24 cellular contexts compared by ENCODE assay signal in the genomic region with DNA sequence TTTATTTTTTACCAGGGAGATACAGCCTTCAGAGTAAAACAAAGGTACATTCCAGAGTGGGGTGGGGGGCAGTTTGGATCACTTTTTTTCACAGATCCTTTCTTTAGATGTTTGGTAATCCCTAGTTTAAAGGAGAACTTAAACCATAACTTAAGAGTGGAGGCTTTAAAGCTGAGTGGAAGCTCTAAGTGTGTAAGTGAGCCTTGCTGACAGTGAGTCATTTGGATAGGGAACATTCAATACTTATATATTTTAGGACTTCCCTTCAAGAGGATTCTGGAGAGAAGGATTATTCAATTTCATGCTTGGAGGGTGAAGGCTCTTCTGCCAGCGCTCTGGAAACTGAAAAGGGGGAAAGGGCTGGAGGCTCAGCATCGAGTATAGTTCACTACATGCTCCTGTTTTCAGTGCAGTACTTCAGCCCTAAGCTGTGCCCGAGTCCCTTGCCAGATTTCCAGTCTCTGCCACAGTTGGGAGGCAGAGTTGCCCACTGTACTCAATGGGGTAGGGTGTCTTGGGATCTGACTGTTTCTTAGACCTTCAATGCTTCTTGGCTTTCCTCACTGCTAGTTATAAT. TPM values are rescaled to one million over a fixed set of nuclear protein-coding genes. Genes with fewer than 3 reads are reported as not detected.
A peak's percentile ranks its signal among the peaks of the same experiment; 100 is the strongest.
DNase-seq lines count a peak whose midpoint lies in the region; ATAC-seq, FAIRE-seq and TF ChIP-seq lines count a peak whose summit lies in the region.
"Had no signal": no experiment of that assay in that cellular context is flagged by ENCODE, and none has a peak within 500 bp of the region (broad histone marks: within the 10 kb centered on the region; RNA-seq: fewer than 3 reads in every experiment).

No MANE protein-coding gene starts in this region.

- H3K4me3 ChIP-seq in SJCRH30 (no peak overlapping the region), gastrocnemius medialis (no peak overlapping the region)
- H3K4me3 ChIP-seq: A549, SK-N-MC had no signal

- H3K27ac ChIP-seq in SJCRH30 (peak overlapping the region; percentile 84), gastrocnemius medialis (peak overlapping the region; percentile 59 to 99 (median 97))
- H3K27ac ChIP-seq: A549, SK-N-MC had no signal

- DNase-seq in HFFc6: no peak
- DNase-seq in SJCRH30: peak; percentile 74 to 91
- DNase-seq in fibroblast of gingiva (ENCODE audit: low read depth): peak; percentile 28
- DNase-seq in gastrocnemius medialis: no peak
- DNase-seq in activated CD8-positive, alpha-beta T cell treated with anti-CD3 and anti-CD28 coated beads, Interleukin-2, amount 10 ng/mL, durations not matched to agents 7 days and 5 days: no peak
- no peak for DNase-seq in NCI-H526 (lab: John Stamatoyannopoulos, UW)
- DNase-seq in GM19239 (ENCODE audit: insufficient read length, low spot score): no peak
- DNase-seq: BE2C, EL, GF-D8, H7, KG1, NCI-H1092 treated with DMSO at 0.1 percent for 48 hours, NCI-H146, NCI-H2029, NCI-H2227 treated with DMSO at 0.1 percent for 48 hours, NCI-H510A treated with DMSO at 0.1 percent for 48 hours, NCI-H774, OCI-M1, Right ventricle myocardium superior had no signal

- POLR2A ChIA-PET in activated CD8-positive, alpha-beta T cell treated with anti-CD3 and anti-CD28 coated beads, Interleukin-2, amount 10 ng/mL, durations not matched to agents 7 days and 5 days (lab: Charles Lee): no interaction called here

- intact Hi-C loops in gastrocnemius medialis (cut with DNase I; ENCODE audit: low total_unique reads): loop anchor here (5.0 kb wide), 1 partner anchor 338 kb away; no protein-coding TSS in a partner anchor

- H3K27ac Mint-ChIP-seq in HFFc6: peak overlapping the region; percentile 8; the same call in 1 of the 2 replicates
- H3K27ac Mint-ChIP-seq in activated CD8-positive, alpha-beta T cell treated with anti-CD3 and anti-CD28 coated beads, Interleukin-2, amount 10 ng/mL, durations not matched to agents 7 days and 5 days: no peak overlapping the region

- TF ChIP-seq CTCF in HFFc6 (IDR thresholded peaks at IDR 0.05) (no peak), gastrocnemius medialis (IDR thresholded peaks at IDR 0.05 in 4 of 5, conservative IDR thresholded peaks at IDR 0.05 in 1 of 5) (no peak)

- in situ Hi-C loops in gastrocnemius medialis (cut with MboI; ENCODE audit: low sequenced_read_pairs in 4 of 4): no loop called here

- H3K4me1 Mint-ChIP-seq in HFFc6 (ENCODE audit: low read depth): peaks cover 37% of the 10 kb centered on the region
- H3K4me1 Mint-ChIP-seq in activated CD8-positive, alpha-beta T cell treated with anti-CD3 and anti-CD28 coated beads, Interleukin-2, amount 10 ng/mL, durations not matched to agents 7 days and 5 days (ENCODE audit: low read depth): no peaks in the 10 kb centered on the region

- H3K9me3 ChIP-seq in SJCRH30 (replicated peaks) (no peaks in the 10 kb centered on the region), gastrocnemius medialis (no peaks in the 10 kb centered on the region)
- H3K9me3 ChIP-seq: A549, BE2C had no signal

- no peaks in the 10 kb centered on the region for H3K27me3 Mint-ChIP-seq in HFFc6 (ENCODE audit: insufficient read depth)
- H3K27me3 Mint-ChIP-seq in activated CD8-positive, alpha-beta T cell treated with anti-CD3 and anti-CD28 coated beads, Interleukin-2, amount 10 ng/mL, durations not matched to agents 7 days and 5 days (ENCODE audit: low read depth): no peaks in the 10 kb centered on the region

- peak in 1 of 2 donors; percentile 28 for TF ChIP-seq POLR2A in gastrocnemius medialis (IDR thresholded peaks at IDR 0.05)

- H3K9me3 Mint-ChIP-seq in HFFc6: no peaks in the 10 kb centered on the region
- no peaks in the 10 kb centered on the region for H3K9me3 Mint-ChIP-seq in activated CD8-positive, alpha-beta T cell treated with anti-CD3 and anti-CD28 coated beads, Interleukin-2, amount 10 ng/mL, durations not matched to agents 7 days and 5 days (ENCODE audit: insufficient read depth)

- ATAC-seq in gastrocnemius medialis: peak; percentile 45 to 51
- no peak for ATAC-seq in activated CD8-positive, alpha-beta T cell treated with anti-CD3 and anti-CD28 coated beads, Interleukin-2, amount 10 ng/mL, durations not matched to agents 7 days and 5 days

- H3K36me3 ChIP-seq in SJCRH30: no peaks in the 10 kb centered on the region
- H3K36me3 ChIP-seq in gastrocnemius medialis: peaks cover 0 to 20% of the 10 kb centered on the region in 2 donors

- no peak overlapping the region for H3K4me3 Mint-ChIP-seq in HFFc6
- H3K4me3 Mint-ChIP-seq in activated CD8-positive, alpha-beta T cell treated with anti-CD3 and anti-CD28 coated beads, Interleukin-2, amount 10 ng/mL, durations not matched to agents 7 days and 5 days: no peak overlapping the region

- peaks cover 23% of the 10 kb centered on the region for H3K36me3 Mint-ChIP-seq in HFFc6 (ENCODE audit: low read depth)
- H3K36me3 Mint-ChIP-seq in activated CD8-positive, alpha-beta T cell treated with anti-CD3 and anti-CD28 coated beads, Interleukin-2, amount 10 ng/mL, durations not matched to agents 7 days and 5 days (ENCODE audit: low read depth): peaks cover 28% of the 10 kb centered on the region

- CTCF ChIA-PET in activated CD8-positive, alpha-beta T cell treated with anti-CD3 and anti-CD28 coated beads, Interleukin-2, amount 10 ng/mL, durations not matched to agents 7 days and 5 days (lab: Charles Lee): interaction anchor here (1.3 to 2.8 kb wide), 2 partner anchors 10 to 22 kb away, joined by 3 to 20 read pairs; no protein-coding TSS in a partner anchor

- H3K4me1 ChIP-seq in SJCRH30 (peaks cover 39% of the 10 kb centered on the region), gastrocnemius medialis (peaks cover 14 to 65% of the 10 kb centered on the region in 2 donors)
- H3K4me1 ChIP-seq: BE2C had no signal

- no peak for FAIRE-seq in GM19239 (lab: Jason Lieb, UNC)
- FAIRE-seq: A549 had no signal

- H3K27me3 ChIP-seq in SJCRH30 (no peaks in the 10 kb centered on the region), gastrocnemius medialis (no peaks in the 10 kb centered on the region)
- H3K27me3 ChIP-seq: BE2C had no signal

RNA-seq across cellular contexts. Expression of gene PRKAG1, which starts 8.4 kb away (rescaled TPM):
- total RNA-seq in HFFc6 (2021; fragmentation: NEBNext Ultra II Directional; extraction: Animal tissue kit (Norgen Biotek cat#: 25700)): 10 to 100 TPM; 79.0 to 92.0 (median 83.3) TPM
- total RNA-seq in SJCRH30 (2014; rRNA removed; shearing (Covaris generic)): 37.1 and 43.0 TPM in 2 replicates
- total RNA-seq in gastrocnemius medialis: 10 to 100 TPM; 67.4 to 97.7 (median 83.9) TPM
- 10 to 100 TPM; 57.5 to 59.8 TPM for total RNA-seq in activated CD8-positive, alpha-beta T cell treated with anti-CD3 and anti-CD28 coated beads, Interleukin-2, amount 10 ng/mL, durations not matched to agents 7 days and 5 days

RNA-seq across cellular contexts. Expression of gene DDN, which starts 11.0 kb away (rescaled TPM):
- total RNA-seq in HFFc6 (2021; fragmentation: NEBNext Ultra II Directional; extraction: Animal tissue kit (Norgen Biotek cat#: 25700)): under 1 TPM; 0.17 to 0.40 (median 0.23) TPM
- total RNA-seq in SJCRH30 (2014; rRNA removed; shearing (Covaris generic)): 5.0 and 5.5 TPM in 2 replicates
- total RNA-seq in gastrocnemius medialis: 100 to 1,000 TPM in 3 of 4 donors, 10 to 100 TPM in 1; 26.8 to 415 (median 232) TPM
- total RNA-seq in activated CD8-positive, alpha-beta T cell treated with anti-CD3 and anti-CD28 coated beads, Interleukin-2, amount 10 ng/mL, durations not matched to agents 7 days and 5 days: under 1 TPM; 0.39 to 0.42 TPM
- total RNA-seq: RPMI7951 had no signal

RNA-seq across cellular contexts. Expression of gene WNT1, which starts 32.1 kb away (rescaled TPM):
- total RNA-seq in HFFc6 (2021; fragmentation: NEBNext Ultra II Directional; extraction: Animal tissue kit (Norgen Biotek cat#: 25700)): not detected
- total RNA-seq in SJCRH30 (2014; rRNA removed; shearing (Covaris generic)): not detected in 2 replicates
- not detected for total RNA-seq in gastrocnemius medialis
- total RNA-seq in activated CD8-positive, alpha-beta T cell treated with anti-CD3 and anti-CD28 coated beads, Interleukin-2, amount 10 ng/mL, durations not matched to agents 7 days and 5 days: 1 to 10 TPM in 1 of 2 experiments, under 1 TPM in 1; 0.81 to 1.1 TPM
- total RNA-seq: H7, HT1080, Right ventricle myocardium superior, RPMI7951 had no signal

RNA-seq across cellular contexts. Expression of gene WNT10B, which starts 38.6 kb away (rescaled TPM):
- 1 to 10 TPM in 4 of 6 experiments, under 1 TPM in 2; 0.87 to 1.7 (median 1.3) TPM for total RNA-seq in HFFc6 (2021; fragmentation: NEBNext Ultra II Directional; extraction: Animal tissue kit (Norgen Biotek cat#: 25700))
- 2.8 and 3.0 TPM in 2 replicates for total RNA-seq in SJCRH30 (2014; rRNA removed; shearing (Covaris generic))
- not detected for total RNA-seq in gastrocnemius medialis
- 1 to 10 TPM; 2.4 to 3.2 TPM for total RNA-seq in activated CD8-positive, alpha-beta T cell treated with anti-CD3 and anti-CD28 coated beads, Interleukin-2, amount 10 ng/mL, durations not matched to agents 7 days and 5 days
- total RNA-seq: RPMI7951 had no signal

RNA-seq across cellular contexts. Expression of gene KMT2D, which starts 50.4 kb away (rescaled TPM):
- total RNA-seq in HFFc6 (2021; fragmentation: NEBNext Ultra II Directional; extraction: Animal tissue kit (Norgen Biotek cat#: 25700)): 10 to 100 TPM; 43.9 to 66.6 (median 48.4) TPM
- 30.1 and 31.2 TPM in 2 replicates for total RNA-seq in SJCRH30 (2014; rRNA removed; shearing (Covaris generic))
- 10 to 100 TPM; 36.0 to 99.0 (median 71.3) TPM for total RNA-seq in gastrocnemius medialis
- 100 to 1,000 TPM; 113 TPM for total RNA-seq in activated CD8-positive, alpha-beta T cell treated with anti-CD3 and anti-CD28 coated beads, Interleukin-2, amount 10 ng/mL, durations not matched to agents 7 days and 5 days

Comparison
In these comparisons a context has a peak if more than half of its experiments do, and no peak if none do; other contexts are left out.
1. DNase-seq: peak in SJCRH30 (2 of 2) and fibroblast of gingiva (single experiment); none in HFFc6 (single experiment), gastrocnemius medialis (0 of 2), activated CD8-positive, alpha-beta T cell treated with anti-CD3 and anti-CD28 coated beads, Interleukin-2, amount 10 ng/mL, durations not matched to agents 7 days and 5 days (single experiment), NCI-H526 (0 of 2) and GM19239 (single experiment).